Comparison of ENCODE assay signal across 29 cellular contexts in genomic region chr3:8773941-8774542, GRCh38. TPM values are rescaled to one million over a fixed set of nuclear protein-coding genes. Genes with fewer than 3 reads are reported as not detected.
"Had no signal": no experiment of that assay in that cellular context is flagged by ENCODE, and none has a peak within 500 bp of the region (broad histone marks: within the 10 kb centered on the region; RNA-seq: fewer than 3 reads in every experiment).

No MANE protein-coding gene starts in this region.

- H3K27ac Mint-ChIP-seq: activated naive CD8-positive, alpha-beta T cell treated with anti-CD3 and anti-CD28 coated beads, Interleukin-2, amount 50 U/mL, for 24 hours; dendritic cell treated with granulocyte-macrophage colony-stimulating factor and Interleukin-4, amounts not matched to agents 40 ng/mL and 50 ng/mL, for 4 days; memory B cell; naive thymus-derived CD8-positive, alpha-beta T cell; stimulated activated memory B cell treated with anti-CD40 and anti-IgM and Interleukin-4, amounts not matched to agents 10 μg/mL and 1 μg/mL and 100 μg/mL, for 72 hours; stimulated activated naive CD8-positive, alpha-beta T cell treated with anti-CD3 and anti-CD28 coated beads, Interleukin-15, amount 100 ng/mL, for 72 hours; T-helper 1 cell treated with Interleukin-12 subunit alpha and Interleukin-12 subunit beta and Interleukin-4 antibody, amounts not matched to agents 30 μg/mL and 1 μg/mL, for 36 hours had no signal

- H3K36me3 ChIP-seq: pancreas, upper lobe of left lung, vagina had no signal

- H3K9me3 ChIP-seq: pancreas, psoas muscle, upper lobe of left lung, vagina had no signal

- DNase-seq: activated CD4-positive, alpha-beta T cell treated with anti-CD3 and anti-CD28 coated beads for 1 hour; activated CD8-positive, alpha-beta memory T cell treated with anti-CD3 and anti-CD28 coated beads for 24 hours; activated CD8-positive, alpha-beta memory T cell treated with anti-CD3 and anti-CD28 coated beads, Interleukin-2, amount 50 U/mL, for 4 hours; activated gamma-delta T cell treated with Interleukin-2 at 50 U/mL for 16 hours; activated naive CD4-positive, alpha-beta T cell treated with anti-CD3 and anti-CD28 coated beads, Interleukin-2, amount 50 U/mL, for 16 hours; activated naive CD8-positive, alpha-beta T cell treated with anti-CD3 and anti-CD28 coated beads, Interleukin-2, amount 50 U/mL, for 24 hours; activated T-cell treated with anti-CD3 and anti-CD28 coated beads, Interleukin-2, amount 50 U/mL, for 1 hour; effector CD4-positive, alpha-beta T cell; glutamatergic neuron; naive thymus-derived CD8-positive, alpha-beta T cell; pancreas; psoas muscle; stimulated activated CD4-positive, alpha-beta T cell treated with anti-CD3 and anti-CD28 coated beads, Interleukin-1b, Interleukin-23, amount 100 ng/mL, for 48 hours; stimulated activated CD4-positive, alpha-beta T cell treated with anti-CD3 and anti-CD28 coated beads, Interleukin-4, amount 100 ng/mL, for 4 hours; stimulated activated CD8-positive, alpha-beta memory T cell treated with anti-CD3 and anti-CD28 coated beads, Interleukin-4, amount 100 ng/mL, for 48 hours; stimulated activated naive CD8-positive, alpha-beta T cell treated with anti-CD3 and anti-CD28 coated beads, Interleukin-15, amount 100 ng/mL, for 72 hours; T1000; upper lobe of left lung had no signal

- H3K4me3 Mint-ChIP-seq: activated naive CD8-positive, alpha-beta T cell treated with anti-CD3 and anti-CD28 coated beads, Interleukin-2, amount 50 U/mL, for 24 hours; central memory CD8-positive, alpha-beta T cell; dendritic cell treated with granulocyte-macrophage colony-stimulating factor and Interleukin-4, amounts not matched to agents 40 ng/mL and 50 ng/mL, for 4 days; memory B cell; naive thymus-derived CD8-positive, alpha-beta T cell; neural crest cell; stimulated activated memory B cell treated with anti-CD40 and anti-IgM and Interleukin-4, amounts not matched to agents 10 μg/mL and 1 μg/mL and 100 μg/mL, for 72 hours; stimulated activated naive CD8-positive, alpha-beta T cell treated with anti-CD3 and anti-CD28 coated beads, Interleukin-15, amount 100 ng/mL, for 72 hours; T-helper 1 cell treated with Interleukin-12 subunit alpha and Interleukin-12 subunit beta and Interleukin-4 antibody, amounts not matched to agents 30 μg/mL and 1 μg/mL, for 36 hours had no signal

- H3K4me2 ChIP-seq: smooth muscle cell had no signal

- ATAC-seq: activated naive CD8-positive, alpha-beta T cell treated with anti-CD3 and anti-CD28 coated beads, Interleukin-2, amount 50 U/mL, for 24 hours; naive thymus-derived CD8-positive, alpha-beta T cell; pancreas; psoas muscle; stimulated activated memory B cell treated with anti-CD40 and anti-IgM and Interleukin-4, amounts not matched to agents 10 μg/mL and 1 μg/mL and 100 μg/mL, for 72 hours; stimulated activated naive CD8-positive, alpha-beta T cell treated with anti-CD3 and anti-CD28 coated beads, Interleukin-15, amount 100 ng/mL, for 72 hours had no signal

- H3K36me3 Mint-ChIP-seq: memory B cell; naive thymus-derived CD8-positive, alpha-beta T cell; stimulated activated memory B cell treated with anti-CD40 and anti-IgM and Interleukin-4, amounts not matched to agents 10 μg/mL and 1 μg/mL and 100 μg/mL, for 72 hours had no signal

- H3K4me3 ChIP-seq: pancreas, psoas muscle, smooth muscle cell, upper lobe of left lung, vagina had no signal

- H3K27ac ChIP-seq: epithelial cell of prostate, pancreas, psoas muscle, upper lobe of left lung, vagina had no signal

RNA-seq across cellular contexts. Expression of gene OXTR, which starts 4.6 kb away (rescaled TPM):
- polyA plus RNA-seq: naive thymus-derived CD8-positive, alpha-beta T cell had no signal

RNA-seq across cellular contexts. Expression of gene CAV3, which starts 40.4 kb away (rescaled TPM):
- total RNA-seq: frontal cortex; liver; naive thymus-derived CD8-positive, alpha-beta T cell; neural crest cell; pancreas; smooth muscle cell; vagina had no signal
- polyA plus RNA-seq: liver; naive thymus-derived CD8-positive, alpha-beta T cell; pancreas; smooth muscle cell had no signal
